Comparison of ENCODE assay signal across 2 cellular contexts in the genomic region with DNA sequence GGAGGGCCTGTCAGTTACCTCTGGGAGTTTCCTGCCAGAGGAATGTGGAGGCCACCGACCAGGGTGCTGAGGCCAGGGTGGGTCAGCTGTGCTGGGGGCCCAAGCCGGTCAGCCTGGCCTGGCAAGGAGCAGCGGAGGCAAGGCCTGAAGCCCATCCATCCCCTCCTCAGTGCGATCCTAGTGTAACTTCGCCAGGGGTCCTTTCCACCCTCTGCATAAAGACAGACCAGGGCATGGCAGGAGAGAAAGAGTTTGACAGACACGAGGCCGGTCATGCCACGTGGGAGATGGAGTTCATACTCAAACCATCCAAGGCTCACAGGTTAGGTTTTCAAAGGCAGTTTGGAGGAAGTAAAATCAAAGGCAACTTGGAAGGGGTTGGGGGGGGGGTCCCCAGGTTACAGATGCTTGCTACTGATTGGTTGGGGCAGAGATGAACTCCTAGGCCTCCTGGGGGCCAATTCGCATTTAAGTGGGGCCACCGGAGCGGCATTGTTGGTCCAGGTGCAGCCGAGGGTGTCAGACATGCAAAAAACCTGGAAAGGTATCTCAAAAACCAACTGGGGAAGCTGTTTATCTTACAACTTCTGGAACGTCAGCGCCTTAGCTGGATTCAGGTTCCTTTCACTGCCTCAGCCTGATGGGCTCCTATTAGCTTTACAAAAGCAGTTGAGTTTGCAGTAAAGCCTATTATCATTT.
A peak's percentile ranks its signal among the peaks of the same experiment; 100 is the strongest.
TF ChIP-seq lines count a peak whose summit lies in the region.

No MANE protein-coding gene starts in this region.

TF ChIP-seq in GM23338, 12 proteins besides CTCF, POLR2A, EP300 and RAD21 (continues in another document):
- TF ChIP-seq JUNB (IDR thresholded peaks at IDR 0.05; ENCODE audit: unreplicated experiment), result no peak
- TF ChIP-seq, protein P1, sequence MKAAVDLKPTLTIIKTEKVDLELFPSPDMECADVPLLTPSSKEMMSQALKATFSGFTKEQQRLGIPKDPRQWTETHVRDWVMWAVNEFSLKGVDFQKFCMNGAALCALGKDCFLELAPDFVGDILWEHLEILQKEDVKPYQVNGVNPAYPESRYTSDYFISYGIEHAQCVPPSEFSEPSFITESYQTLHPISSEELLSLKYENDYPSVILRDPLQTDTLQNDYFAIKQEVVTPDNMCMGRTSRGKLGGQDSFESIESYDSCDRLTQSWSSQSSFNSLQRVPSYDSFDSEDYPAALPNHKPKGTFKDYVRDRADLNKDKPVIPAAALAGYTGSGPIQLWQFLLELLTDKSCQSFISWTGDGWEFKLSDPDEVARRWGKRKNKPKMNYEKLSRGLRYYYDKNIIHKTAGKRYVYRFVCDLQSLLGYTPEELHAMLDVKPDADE (IDR thresholded peaks at IDR 0.05), result peak; percentile 5; the same call in 1 of the 2 replicates
- no peak for TF ChIP-seq EZH2phosphoT487 (IDR thresholded peaks at IDR 0.05; ENCODE audit: unreplicated experiment)
- no peak for TF ChIP-seq EZH2 (IDR thresholded peaks at IDR 0.05; ENCODE audit: low read depth, unreplicated experiment)
- TF ChIP-seq NANOG (IDR thresholded peaks at IDR 0.05; ENCODE audit: borderline replicate concordance), result peak; percentile 89; the same call in 1 of the 2 replicates
- TF ChIP-seq REST (IDR thresholded peaks at IDR 0.05; ENCODE audit: unreplicated experiment), result no peak
- TF ChIP-seq CREB1 (CRISPR knock-in tag; IDR thresholded peaks at IDR 0.05; ENCODE audit: low read depth), result peak; percentile 53

TF ChIP-seq in H1, 55 proteins besides CTCF, POLR2A, EP300 and RAD21:
- TF ChIP-seq SP1 (IDR thresholded peaks at IDR 0.05; ENCODE audit: low read depth, low read length), result peak; percentile 83
- TF ChIP-seq TCF12 (IDR thresholded peaks at IDR 0.05; ENCODE audit: low read depth, low read length), result peak; percentile 98
- TF ChIP-seq, protein P2, sequence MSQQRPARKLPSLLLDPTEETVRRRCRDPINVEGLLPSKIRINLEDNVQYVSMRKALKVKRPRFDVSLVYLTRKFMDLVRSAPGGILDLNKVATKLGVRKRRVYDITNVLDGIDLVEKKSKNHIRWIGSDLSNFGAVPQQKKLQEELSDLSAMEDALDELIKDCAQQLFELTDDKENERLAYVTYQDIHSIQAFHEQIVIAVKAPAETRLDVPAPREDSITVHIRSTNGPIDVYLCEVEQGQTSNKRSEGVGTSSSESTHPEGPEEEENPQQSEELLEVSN (IDR thresholded peaks at IDR 0.05), result peak; percentile 91
- TF ChIP-seq POLR2AphosphoS5 (IDR thresholded peaks at IDR 0.05; ENCODE audit: low read depth, low read length), result 0 out of 2 replicates have a peak, but pooled peaks have one; percentile 52
- peak; percentile 91 for TF ChIP-seq NANOG (IDR thresholded peaks at IDR 0.05; ENCODE audit: insufficient read depth, low read depth, low read length, poor library complexity, severe bottlenecking)
- peak; percentile 33 for TF ChIP-seq SAP30 (IDR thresholded peaks at IDR 0.05; ENCODE audit: insufficient read depth, insufficient replicate concordance, low read length)
- no peak for TF ChIP-seq CHD2 (IDR thresholded peaks at IDR 0.05; ENCODE audit: low read length)
- no peak for TF ChIP-seq RBBP5 (IDR thresholded peaks at IDR 0.05; ENCODE audit: borderline replicate concordance, low read depth, low read length)
- TF ChIP-seq, protein P3, sequence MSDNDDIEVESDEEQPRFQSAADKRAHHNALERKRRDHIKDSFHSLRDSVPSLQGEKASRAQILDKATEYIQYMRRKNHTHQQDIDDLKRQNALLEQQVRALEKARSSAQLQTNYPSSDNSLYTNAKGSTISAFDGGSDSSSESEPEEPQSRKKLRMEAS (IDR thresholded peaks at IDR 0.05), result peak; percentile 99
- TF ChIP-seq TAF7 (optimal IDR thresholded peaks at IDR 0.05; ENCODE audit: borderline replicate concordance, low read depth, low read length), result no peak
- TF ChIP-seq CHD1 (IDR thresholded peaks at IDR 0.05; ENCODE audit: low read depth, low read length), result no peak
- peak; percentile 86 to 98; a peak in 3 of 4 replicates for TF ChIP-seq SIN3A (conservative IDR thresholded peaks at IDR 0.05 in 1 of 2, IDR thresholded peaks at IDR 0.05 in 1 of 2; ENCODE audit: low read depth in 1 of 2, low read length in 2 of 2)
- TF ChIP-seq KDM5A (IDR thresholded peaks at IDR 0.05; ENCODE audit: low read length), result no peak
- no peak for TF ChIP-seq ATF3 (IDR thresholded peaks at IDR 0.05; ENCODE audit: insufficient read depth, low read depth, low read length)
- no peak for TF ChIP-seq JUN (IDR thresholded peaks at IDR 0.05; ENCODE audit: low read depth, low read length)
- peak; percentile 14 for TF ChIP-seq ASH2L (IDR thresholded peaks at IDR 0.05; ENCODE audit: low read length)
- TF ChIP-seq, protein P4, sequence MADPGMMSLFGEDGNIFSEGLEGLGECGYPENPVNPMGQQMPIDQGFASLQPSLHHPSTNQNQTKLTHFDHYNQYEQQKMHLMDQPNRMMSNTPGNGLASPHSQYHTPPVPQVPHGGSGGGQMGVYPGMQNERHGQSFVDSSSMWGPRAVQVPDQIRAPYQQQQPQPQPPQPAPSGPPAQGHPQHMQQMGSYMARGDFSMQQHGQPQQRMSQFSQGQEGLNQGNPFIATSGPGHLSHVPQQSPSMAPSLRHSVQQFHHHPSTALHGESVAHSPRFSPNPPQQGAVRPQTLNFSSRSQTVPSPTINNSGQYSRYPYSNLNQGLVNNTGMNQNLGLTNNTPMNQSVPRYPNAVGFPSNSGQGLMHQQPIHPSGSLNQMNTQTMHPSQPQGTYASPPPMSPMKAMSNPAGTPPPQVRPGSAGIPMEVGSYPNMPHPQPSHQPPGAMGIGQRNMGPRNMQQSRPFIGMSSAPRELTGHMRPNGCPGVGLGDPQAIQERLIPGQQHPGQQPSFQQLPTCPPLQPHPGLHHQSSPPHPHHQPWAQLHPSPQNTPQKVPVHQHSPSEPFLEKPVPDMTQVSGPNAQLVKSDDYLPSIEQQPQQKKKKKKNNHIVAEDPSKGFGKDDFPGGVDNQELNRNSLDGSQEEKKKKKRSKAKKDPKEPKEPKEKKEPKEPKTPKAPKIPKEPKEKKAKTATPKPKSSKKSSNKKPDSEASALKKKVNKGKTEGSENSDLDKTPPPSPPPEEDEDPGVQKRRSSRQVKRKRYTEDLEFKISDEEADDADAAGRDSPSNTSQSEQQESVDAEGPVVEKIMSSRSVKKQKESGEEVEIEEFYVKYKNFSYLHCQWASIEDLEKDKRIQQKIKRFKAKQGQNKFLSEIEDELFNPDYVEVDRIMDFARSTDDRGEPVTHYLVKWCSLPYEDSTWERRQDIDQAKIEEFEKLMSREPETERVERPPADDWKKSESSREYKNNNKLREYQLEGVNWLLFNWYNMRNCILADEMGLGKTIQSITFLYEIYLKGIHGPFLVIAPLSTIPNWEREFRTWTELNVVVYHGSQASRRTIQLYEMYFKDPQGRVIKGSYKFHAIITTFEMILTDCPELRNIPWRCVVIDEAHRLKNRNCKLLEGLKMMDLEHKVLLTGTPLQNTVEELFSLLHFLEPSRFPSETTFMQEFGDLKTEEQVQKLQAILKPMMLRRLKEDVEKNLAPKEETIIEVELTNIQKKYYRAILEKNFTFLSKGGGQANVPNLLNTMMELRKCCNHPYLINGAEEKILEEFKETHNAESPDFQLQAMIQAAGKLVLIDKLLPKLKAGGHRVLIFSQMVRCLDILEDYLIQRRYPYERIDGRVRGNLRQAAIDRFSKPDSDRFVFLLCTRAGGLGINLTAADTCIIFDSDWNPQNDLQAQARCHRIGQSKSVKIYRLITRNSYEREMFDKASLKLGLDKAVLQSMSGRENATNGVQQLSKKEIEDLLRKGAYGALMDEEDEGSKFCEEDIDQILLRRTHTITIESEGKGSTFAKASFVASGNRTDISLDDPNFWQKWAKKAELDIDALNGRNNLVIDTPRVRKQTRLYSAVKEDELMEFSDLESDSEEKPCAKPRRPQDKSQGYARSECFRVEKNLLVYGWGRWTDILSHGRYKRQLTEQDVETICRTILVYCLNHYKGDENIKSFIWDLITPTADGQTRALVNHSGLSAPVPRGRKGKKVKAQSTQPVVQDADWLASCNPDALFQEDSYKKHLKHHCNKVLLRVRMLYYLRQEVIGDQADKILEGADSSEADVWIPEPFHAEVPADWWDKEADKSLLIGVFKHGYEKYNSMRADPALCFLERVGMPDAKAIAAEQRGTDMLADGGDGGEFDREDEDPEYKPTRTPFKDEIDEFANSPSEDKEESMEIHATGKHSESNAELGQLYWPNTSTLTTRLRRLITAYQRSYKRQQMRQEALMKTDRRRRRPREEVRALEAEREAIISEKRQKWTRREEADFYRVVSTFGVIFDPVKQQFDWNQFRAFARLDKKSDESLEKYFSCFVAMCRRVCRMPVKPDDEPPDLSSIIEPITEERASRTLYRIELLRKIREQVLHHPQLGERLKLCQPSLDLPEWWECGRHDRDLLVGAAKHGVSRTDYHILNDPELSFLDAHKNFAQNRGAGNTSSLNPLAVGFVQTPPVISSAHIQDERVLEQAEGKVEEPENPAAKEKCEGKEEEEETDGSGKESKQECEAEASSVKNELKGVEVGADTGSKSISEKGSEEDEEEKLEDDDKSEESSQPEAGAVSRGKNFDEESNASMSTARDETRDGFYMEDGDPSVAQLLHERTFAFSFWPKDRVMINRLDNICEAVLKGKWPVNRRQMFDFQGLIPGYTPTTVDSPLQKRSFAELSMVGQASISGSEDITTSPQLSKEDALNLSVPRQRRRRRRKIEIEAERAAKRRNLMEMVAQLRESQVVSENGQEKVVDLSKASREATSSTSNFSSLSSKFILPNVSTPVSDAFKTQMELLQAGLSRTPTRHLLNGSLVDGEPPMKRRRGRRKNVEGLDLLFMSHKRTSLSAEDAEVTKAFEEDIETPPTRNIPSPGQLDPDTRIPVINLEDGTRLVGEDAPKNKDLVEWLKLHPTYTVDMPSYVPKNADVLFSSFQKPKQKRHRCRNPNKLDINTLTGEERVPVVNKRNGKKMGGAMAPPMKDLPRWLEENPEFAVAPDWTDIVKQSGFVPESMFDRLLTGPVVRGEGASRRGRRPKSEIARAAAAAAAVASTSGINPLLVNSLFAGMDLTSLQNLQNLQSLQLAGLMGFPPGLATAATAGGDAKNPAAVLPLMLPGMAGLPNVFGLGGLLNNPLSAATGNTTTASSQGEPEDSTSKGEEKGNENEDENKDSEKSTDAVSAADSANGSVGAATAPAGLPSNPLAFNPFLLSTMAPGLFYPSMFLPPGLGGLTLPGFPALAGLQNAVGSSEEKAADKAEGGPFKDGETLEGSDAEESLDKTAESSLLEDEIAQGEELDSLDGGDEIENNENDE (IDR thresholded peaks at IDR 0.05; ENCODE audit: insufficient replicate concordance, low read length), result peak; percentile 88
- TF ChIP-seq RXRA (IDR thresholded peaks at IDR 0.05; ENCODE audit: insufficient read depth, low read depth, low read length), result 0 out of 2 replicates have a peak, but pooled peaks have one; percentile 62
